20 cellular contexts compared by ENCODE assay signal in the genomic region with DNA sequence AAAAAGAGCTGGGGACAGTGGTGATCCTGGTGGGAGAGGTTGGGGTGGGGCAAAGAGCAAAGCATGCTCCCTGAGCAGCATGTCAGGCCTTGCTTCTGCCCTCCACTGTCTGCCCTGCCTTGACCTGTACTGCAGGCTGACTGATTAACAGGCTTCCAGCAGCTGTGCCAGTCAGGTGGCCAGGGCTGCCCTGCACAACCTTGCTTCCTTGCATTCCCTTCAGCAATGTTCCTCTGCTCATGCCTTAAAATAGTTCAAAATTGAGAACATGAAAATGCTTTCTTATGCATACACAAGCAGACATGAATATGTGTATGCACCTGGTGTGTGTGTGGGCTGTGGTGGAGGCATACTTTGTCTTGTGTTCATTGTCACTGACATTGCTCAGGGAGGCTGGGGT. TPM values are rescaled to one million over a fixed set of nuclear protein-coding genes. Genes with fewer than 3 reads are reported as not detected.
DNase-seq lines count a peak whose midpoint lies in the region; ATAC-seq, FAIRE-seq and TF ChIP-seq lines count a peak whose summit lies in the region.
"Had no signal": no experiment of that assay in that cellular context is flagged by ENCODE, and none has a peak within 500 bp of the region (broad histone marks: within the 10 kb centered on the region; RNA-seq: fewer than 3 reads in every experiment).

No MANE protein-coding gene starts in this region.

- no peak overlapping the region; the same call in 1 of the 2 replicates for H3K27ac Mint-ChIP-seq in WTC11
- H3K27ac Mint-ChIP-seq in chondrocyte (ENCODE audit: unreplicated experiment): no peak overlapping the region
- no peak overlapping the region for H3K27ac Mint-ChIP-seq in Calu3 (ENCODE audit: unreplicated experiment)
- H3K27ac Mint-ChIP-seq: activated naive CD8-positive, alpha-beta T cell treated with anti-CD3 and anti-CD28 coated beads, Interleukin-2, amount 10 ng/mL, durations not matched to agents 7 days and 5 days; neural progenitor cell; stimulated activated memory B cell treated with anti-CD40 and anti-IgM and Interleukin-4, amounts not matched to agents 10 μg/mL and 1 μg/mL and 100 μg/mL, for 72 hours had no signal

- H3K79me2 ChIP-seq in HCT116 (ENCODE audit: insufficient read depth, low read length): no peaks in the 10 kb centered on the region

- no peaks in the 10 kb centered on the region for H4K20me1 ChIP-seq in HCT116 (ENCODE audit: insufficient read depth)

- H3K4me3 ChIP-seq in HCT116 (replicated peaks in 1 of 2; ENCODE audit: low read depth in 1 of 2, low read length in 2 of 2) (no peak overlapping the region), kidney (ENCODE audit: low read length in 2 of 2) (no peak overlapping the region), gastrocnemius medialis (no peak overlapping the region)
- H3K4me3 ChIP-seq: body of pancreas, neural progenitor cell, SK-N-MC, thoracic aorta had no signal

- H3K27me3 ChIP-seq in HCT116 (ENCODE audit: insufficient read depth, low read length) (no peaks in the 10 kb centered on the region), gastrocnemius medialis (no peaks in the 10 kb centered on the region)
- H3K27me3 ChIP-seq: body of pancreas, neural progenitor cell had no signal

- H3K4me2 ChIP-seq in HCT116 (ENCODE audit: low read length): no peak overlapping the region
- H3K4me2 ChIP-seq: neural progenitor cell had no signal

- CTCF ChIA-PET in HCT116 (lab: Charles Lee) (no interaction called here), WTC11 (lab: Charles Lee) (interaction anchor here (1.3 kb wide), 1 partner anchor 34 kb away, joined by 3 read pairs; no protein-coding TSS in a partner anchor), Calu3 (lab: Charles Lee) (interaction anchor here (1.0 kb wide), 1 partner anchor 34 kb away, joined by 3 read pairs; no protein-coding TSS in a partner anchor)

- H3K9me3 Mint-ChIP-seq in WTC11 (peaks cover 4% of the 10 kb centered on the region; the same call in 1 of the 2 replicates), chondrocyte (ENCODE audit: low read depth) (no peaks in the 10 kb centered on the region), Calu3 (ENCODE audit: low read depth, unreplicated experiment) (no peaks in the 10 kb centered on the region)
- H3K9me3 Mint-ChIP-seq: activated naive CD8-positive, alpha-beta T cell treated with anti-CD3 and anti-CD28 coated beads, Interleukin-2, amount 10 ng/mL, durations not matched to agents 7 days and 5 days; neural progenitor cell; stimulated activated memory B cell treated with anti-CD40 and anti-IgM and Interleukin-4, amounts not matched to agents 10 μg/mL and 1 μg/mL and 100 μg/mL, for 72 hours had no signal

- peak; percentile 20; the same call in 1 of the 2 replicates for ATAC-seq in HCT116
- peak; percentile 34 for ATAC-seq in WTC11
- ATAC-seq in gastrocnemius medialis: peak; percentile 76 to 89
- ATAC-seq in HG03442 (IDR thresholded peaks at IDR 0.05; ENCODE audit: unreplicated experiment): no peak
- ATAC-seq: body of pancreas; stimulated activated memory B cell treated with anti-CD40 and anti-IgM and Interleukin-4, amounts not matched to agents 10 μg/mL and 1 μg/mL and 100 μg/mL, for 72 hours had no signal

- TF ChIP-seq RAD21 in HCT116 (IDR thresholded peaks at IDR 0.05; ENCODE audit: low read depth): no peak

- no peaks in the 10 kb centered on the region for H3K36me3 Mint-ChIP-seq in WTC11
- peaks cover 19% of the 10 kb centered on the region for H3K36me3 Mint-ChIP-seq in chondrocyte (ENCODE audit: low read depth)
- H3K36me3 Mint-ChIP-seq in Calu3 (ENCODE audit: insufficient read depth, unreplicated experiment): peaks cover 7% of the 10 kb centered on the region

- no peak for DNase-seq in HCT116 (ENCODE audit: low read depth, low spot score)
- DNase-seq in WTC11 (ENCODE audit: low spot score): no peak
- no peak for DNase-seq in kidney
- DNase-seq in gastrocnemius medialis: peak in 1 of 2 donors; percentile 56
- DNase-seq in chondrocyte (ENCODE audit: low spot score): no peak
- no peak for DNase-seq in Calu3
- DNase-seq: activated naive CD8-positive, alpha-beta T cell treated with anti-CD3 and anti-CD28 coated beads, Interleukin-2, amount 10 ng/mL, durations not matched to agents 7 days and 5 days; islet precursor cell; NCI-H1417 treated with DMSO at 0.1 percent for 48 hours; NCI-H774; retina had no signal

- no peak overlapping the region for H3K27ac ChIP-seq in HCT116 (ENCODE audit: low read depth, low read length)
- peak overlapping the region; percentile 33 for H3K27ac ChIP-seq in kidney (ENCODE audit: low read depth in 2 of 2, low read length in 2 of 2)
- peak overlapping the region in 2 of 4 donors; percentile 25 to 62 for H3K27ac ChIP-seq in gastrocnemius medialis
- H3K27ac ChIP-seq: body of pancreas, neural progenitor cell, SK-N-MC, thoracic aorta had no signal

- H3K27me3 Mint-ChIP-seq in WTC11 (ENCODE audit: low read depth) (no peaks in the 10 kb centered on the region), chondrocyte (ENCODE audit: low read depth) (no peaks in the 10 kb centered on the region), Calu3 (ENCODE audit: unreplicated experiment) (no peaks in the 10 kb centered on the region)
- H3K27me3 Mint-ChIP-seq: activated naive CD8-positive, alpha-beta T cell treated with anti-CD3 and anti-CD28 coated beads, Interleukin-2, amount 10 ng/mL, durations not matched to agents 7 days and 5 days; stimulated activated memory B cell treated with anti-CD40 and anti-IgM and Interleukin-4, amounts not matched to agents 10 μg/mL and 1 μg/mL and 100 μg/mL, for 72 hours had no signal

- no peak overlapping the region for H3K9ac ChIP-seq in HCT116 (ENCODE audit: low read length)
- no peak overlapping the region for H3K9ac ChIP-seq in kidney (ENCODE audit: low read length in 2 of 2)
- H3K9ac ChIP-seq: neural progenitor cell had no signal

- H3K9me2 ChIP-seq in HCT116 (ENCODE audit: insufficient read depth): no peaks in the 10 kb centered on the region

- H3K4me3 Mint-ChIP-seq in WTC11 (no peak overlapping the region), chondrocyte (ENCODE audit: unreplicated experiment) (no peak overlapping the region), Calu3 (ENCODE audit: low read depth, unreplicated experiment) (no peak overlapping the region)
- H3K4me3 Mint-ChIP-seq: activated naive CD8-positive, alpha-beta T cell treated with anti-CD3 and anti-CD28 coated beads, Interleukin-2, amount 10 ng/mL, durations not matched to agents 7 days and 5 days; neural progenitor cell; stimulated activated memory B cell treated with anti-CD40 and anti-IgM and Interleukin-4, amounts not matched to agents 10 μg/mL and 1 μg/mL and 100 μg/mL, for 72 hours had no signal

- POLR2A ChIA-PET in HCT116 (lab: Charles Lee) (interaction anchor here (0.8 kb wide), 1 partner anchor 127 kb away, joined by 3 read pairs; a partner anchor contains a TSS), WTC11 (lab: Charles Lee) (no interaction called here)

- BruUV-seq in HCT116 (replicated peaks; lab: Mats Ljungman, UMichigan): no TSS peak
- no TSS peak for BruUV-seq in Calu3 (replicated peaks; lab: Mats Ljungman, UMichigan)

- TF ChIP-seq POLR2A in HCT116 (IDR thresholded peaks at IDR 0.05; ENCODE audit: borderline replicate concordance, extremely low read depth, insufficient read depth, insufficient read length): no peak
- no peak for TF ChIP-seq POLR2A in gastrocnemius medialis (IDR thresholded peaks at IDR 0.05)

- TF ChIP-seq CTCF in HCT116 (IDR thresholded peaks at IDR 0.05 in 2 of 3, conservative IDR thresholded peaks at IDR 0.05 in 1 of 3; ENCODE audit: borderline replicate concordance in 1 of 3, insufficient read depth in 1 of 3, low read depth in 2 of 3, low read length in 2 of 3) (no peak), WTC11 (IDR thresholded peaks at IDR 0.05) (no peak), kidney (IDR thresholded peaks at IDR 0.05; ENCODE audit: borderline replicate concordance, extremely low read depth, insufficient read depth) (no peak), gastrocnemius medialis (IDR thresholded peaks at IDR 0.05 in 4 of 5, conservative IDR thresholded peaks at IDR 0.05 in 1 of 5) (no peak), chondrocyte (IDR thresholded peaks at IDR 0.05) (no peak), Calu3 (IDR thresholded peaks at IDR 0.05; ENCODE audit: unreplicated experiment) (no peak)

- no peaks in the 10 kb centered on the region for H3K36me3 ChIP-seq in HCT116 (ENCODE audit: control insufficient read depth in 1 of 2, insufficient read depth in 2 of 2, low read length in 2 of 2)
- H3K36me3 ChIP-seq in kidney (ENCODE audit: control insufficient read depth in 1 of 2, insufficient read depth in 2 of 2, low read length in 2 of 2): no peaks in the 10 kb centered on the region
- H3K36me3 ChIP-seq in gastrocnemius medialis: no peaks in the 10 kb centered on the region
- H3K36me3 ChIP-seq: neural progenitor cell, thoracic aorta had no signal

- H3K4me1 ChIP-seq in HCT116 (ENCODE audit: control insufficient read depth in 1 of 2, insufficient read depth in 2 of 2, low read length in 2 of 2): peaks cover 0 to 2% of the 10 kb centered on the region in 2 experiments; a peak in 1 of 4 replicates
- H3K4me1 ChIP-seq in kidney (ENCODE audit: control insufficient read depth in 1 of 2, insufficient read depth in 1 of 2, low read depth in 1 of 2, low read length in 2 of 2): peaks cover 28 to 29% of the 10 kb centered on the region in 2 donors
- H3K4me1 ChIP-seq in gastrocnemius medialis: peaks cover 17 to 24% of the 10 kb centered on the region in 2 donors

- H2AFZ ChIP-seq in HCT116 (ENCODE audit: low read depth, low read length, poor library complexity, severe bottlenecking): no peak overlapping the region
- H2AFZ ChIP-seq: neural progenitor cell had no signal

- intact Hi-C loops in HCT116 (cut with micrococcal nuclease): no loop called here
- intact Hi-C loops in kidney (cut with DNase I): no loop called here
- intact Hi-C loops in gastrocnemius medialis (cut with DNase I; ENCODE audit: low total_unique reads): no loop called here
- intact Hi-C loops in Calu3 (cut with micrococcal nuclease; ENCODE audit: unreplicated experiment): no loop called here

- RAD21 ChIA-PET in HCT116 (lab: Charles Lee; ENCODE audit: low non-redundant PET in 1 of 2, low total read pairs in 2 of 2, uncharacterized antibody in 2 of 2, unreplicated experiment in 2 of 2): no interaction called here

- no peak for FAIRE-seq in kidney (lab: Jason Lieb, UNC)
- FAIRE-seq: GM19239, H54 had no signal

- H3K4me1 Mint-ChIP-seq in WTC11 (peaks cover 27% of the 10 kb centered on the region), chondrocyte (ENCODE audit: low read depth) (peaks cover 23% of the 10 kb centered on the region), Calu3 (ENCODE audit: low read depth, unreplicated experiment) (no peaks in the 10 kb centered on the region)

- in situ Hi-C loops in gastrocnemius medialis (cut with MboI; ENCODE audit: low sequenced_read_pairs in 4 of 4): no loop called here

- no peaks in the 10 kb centered on the region for H3K9me3 ChIP-seq in HCT116 (ENCODE audit: control insufficient read depth in 1 of 2, insufficient read depth in 1 of 2, low read depth in 1 of 2, low read length in 2 of 2)
- H3K9me3 ChIP-seq in kidney (ENCODE audit: control insufficient read depth in 1 of 2, low read length in 2 of 2): peaks cover 0 to 7% of the 10 kb centered on the region in 2 donors
- no peaks in the 10 kb centered on the region for H3K9me3 ChIP-seq in gastrocnemius medialis
- H3K9me3 ChIP-seq: body of pancreas, thoracic aorta had no signal

RNA-seq across cellular contexts. Expression of a gene that starts 1.3 kb away (rescaled TPM):
- total RNA-seq in HCT116 (2021; ENCODE audit: unreplicated experiment) (0.47 TPM), WTC11 (2021) (0.16 to 0.42 TPM (median 0.30 TPM) in 3 replicates), kidney (0.16 TPM), gastrocnemius medialis (under 1 TPM in 3 of 4 donors, not detected in 1; 0.29 to 0.58 (median 0.51) TPM), chondrocyte (0.62 to 2.9 TPM (median 0.97 TPM) in 3 replicates), Calu3 (2022) (3.2 and 3.5 TPM in 2 replicates)
- 0.10 and 0.13 TPM in 2 replicates for polyA plus RNA-seq in HCT116 (2012)
- 9.9 TPM for polyA plus RNA-seq in kidney (ENCODE audit: insufficient read depth, low read depth, low replicate concordance)
- total RNA-seq: M059J had no signal

RNA-seq across cellular contexts. Expression of a gene that starts 17.8 kb away (rescaled TPM):
- total RNA-seq in HCT116 (2021; ENCODE audit: unreplicated experiment): 0.22 TPM
- 0.06 and 0.10 TPM in 2 replicates for polyA plus RNA-seq in HCT116 (2012)
- total RNA-seq in WTC11 (2021): 0.09 TPM in 1 of 3 replicates, not detected in the others
- total RNA-seq in kidney: 0.19 TPM
- 0.75 TPM for polyA plus RNA-seq in kidney (ENCODE audit: insufficient read depth, low read depth, low replicate concordance)
- under 1 TPM in 1 of 4 donors, not detected in 3; 0.31 TPM for total RNA-seq in gastrocnemius medialis
- total RNA-seq in chondrocyte: 0.62 to 1.2 TPM (median 0.75 TPM) in 3 replicates
- 1.8 and 2.1 TPM in 2 replicates for total RNA-seq in Calu3 (2022)
- total RNA-seq: body of pancreas, M059J had no signal
